In genomic region chr6:117513174-117513573, GRCh38 we compare ENCODE assay signal across 18 cellular contexts.
"Had no signal": no experiment of that assay in that cellular context is flagged by ENCODE, and none has a peak within 500 bp of the region (broad histone marks: within the 10 kb centered on the region; RNA-seq: fewer than 3 reads in every experiment).

No MANE protein-coding gene starts in this region.

- H3K27ac Mint-ChIP-seq: activated CD4-positive, alpha-beta memory T cell treated with anti-CD3 and anti-CD28 coated beads, Interleukin-2, amount 10 ng/mL, durations not matched to agents 7 days and 5 days; activated CD4-positive, alpha-beta T cell treated with anti-CD3 and anti-CD28 coated beads for 36 hours; activated CD8-positive, alpha-beta memory T cell treated with anti-CD3 and anti-CD28 coated beads, Interleukin-2, amount 10 ng/mL, durations not matched to agents 7 days and 5 days; activated naive CD8-positive, alpha-beta T cell treated with anti-CD3 and anti-CD28 coated beads, Interleukin-2, amount 10 ng/mL, durations not matched to agents 7 days and 5 days; activated T-helper 17 cell treated with anti-CD3 and anti-CD28 coated beads, Interleukin-2, amount 50 U/mL, for 72 hours; immature natural killer cell; memory B cell; natural killer cell; stimulated activated naive CD8-positive, alpha-beta T cell treated with anti-CD3 and anti-CD28 coated beads, Interleukin-15, Interleukin-2, amounts not matched to agents 100 ng/mL and 50 ng/mL, for 24 hours; T-helper 2 cell treated with Interferon-gamma antibody and Interleukin-4, amounts not matched to agents 5 μg/mL and 100 μg/mL, for 36 hours; type B pancreatic cell had no signal

- H3K9me3 Mint-ChIP-seq: activated CD4-positive, alpha-beta memory T cell treated with anti-CD3 and anti-CD28 coated beads, Interleukin-2, amount 10 ng/mL, durations not matched to agents 7 days and 5 days; activated T-helper 17 cell treated with anti-CD3 and anti-CD28 coated beads, Interleukin-2, amount 50 U/mL, for 72 hours; memory B cell; natural killer cell; stimulated activated naive CD8-positive, alpha-beta T cell treated with anti-CD3 and anti-CD28 coated beads, Interleukin-15, Interleukin-2, amounts not matched to agents 100 ng/mL and 50 ng/mL, for 24 hours; T-helper 2 cell treated with Interferon-gamma antibody and Interleukin-4, amounts not matched to agents 5 μg/mL and 100 μg/mL, for 36 hours; type B pancreatic cell had no signal

- ATAC-seq: activated CD4-positive, alpha-beta T cell treated with anti-CD3 and anti-CD28 coated beads for 36 hours; activated CD8-positive, alpha-beta memory T cell treated with anti-CD3 and anti-CD28 coated beads, Interleukin-2, amount 10 ng/mL, durations not matched to agents 7 days and 5 days; activated T-helper 17 cell treated with anti-CD3 and anti-CD28 coated beads, Interleukin-2, amount 50 U/mL, for 72 hours; body of pancreas; natural killer cell had no signal

- H3K27me3 ChIP-seq: body of pancreas, dorsolateral prefrontal cortex had no signal

- H3K4me1 Mint-ChIP-seq: activated CD4-positive, alpha-beta memory T cell treated with anti-CD3 and anti-CD28 coated beads, Interleukin-2, amount 10 ng/mL, durations not matched to agents 7 days and 5 days; activated CD4-positive, alpha-beta T cell treated with anti-CD3 and anti-CD28 coated beads for 36 hours; activated CD8-positive, alpha-beta memory T cell treated with anti-CD3 and anti-CD28 coated beads, Interleukin-2, amount 10 ng/mL, durations not matched to agents 7 days and 5 days; activated naive CD8-positive, alpha-beta T cell treated with anti-CD3 and anti-CD28 coated beads, Interleukin-2, amount 10 ng/mL, durations not matched to agents 7 days and 5 days; activated T-helper 17 cell treated with anti-CD3 and anti-CD28 coated beads, Interleukin-2, amount 50 U/mL, for 72 hours; immature natural killer cell had no signal

- H3K4me3 Mint-ChIP-seq: activated CD4-positive, alpha-beta memory T cell treated with anti-CD3 and anti-CD28 coated beads, Interleukin-2, amount 10 ng/mL, durations not matched to agents 7 days and 5 days; activated CD4-positive, alpha-beta T cell treated with anti-CD3 and anti-CD28 coated beads for 36 hours; activated CD8-positive, alpha-beta memory T cell treated with anti-CD3 and anti-CD28 coated beads, Interleukin-2, amount 10 ng/mL, durations not matched to agents 7 days and 5 days; activated naive CD8-positive, alpha-beta T cell treated with anti-CD3 and anti-CD28 coated beads, Interleukin-2, amount 10 ng/mL, durations not matched to agents 7 days and 5 days; activated T-helper 17 cell treated with anti-CD3 and anti-CD28 coated beads, Interleukin-2, amount 50 U/mL, for 72 hours; immature natural killer cell; memory B cell; natural killer cell; stimulated activated naive CD8-positive, alpha-beta T cell treated with anti-CD3 and anti-CD28 coated beads, Interleukin-15, Interleukin-2, amounts not matched to agents 100 ng/mL and 50 ng/mL, for 24 hours; T-helper 2 cell treated with Interferon-gamma antibody and Interleukin-4, amounts not matched to agents 5 μg/mL and 100 μg/mL, for 36 hours had no signal

- DNase-seq: activated CD4-positive, alpha-beta memory T cell treated with anti-CD3 and anti-CD28 coated beads, Interleukin-2, amount 10 ng/mL, durations not matched to agents 7 days and 5 days; activated CD4-positive, alpha-beta T cell treated with anti-CD3 and anti-CD28 coated beads for 36 hours; activated CD8-positive, alpha-beta memory T cell treated with anti-CD3 and anti-CD28 coated beads, Interleukin-2, amount 10 ng/mL, durations not matched to agents 7 days and 5 days; activated naive CD4-positive, alpha-beta T cell; activated naive CD8-positive, alpha-beta T cell treated with anti-CD3 and anti-CD28 coated beads, Interleukin-2, amount 10 ng/mL, durations not matched to agents 7 days and 5 days; amygdala; body of pancreas; dorsolateral prefrontal cortex; immature natural killer cell; left ventricle myocardium superior; natural killer cell; nucleus accumbens had no signal

- H3K4me3 ChIP-seq: body of pancreas, dorsolateral prefrontal cortex had no signal

- H3K36me3 Mint-ChIP-seq: activated CD8-positive, alpha-beta memory T cell treated with anti-CD3 and anti-CD28 coated beads, Interleukin-2, amount 10 ng/mL, durations not matched to agents 7 days and 5 days; memory B cell; natural killer cell had no signal

- H3K27me3 Mint-ChIP-seq: activated CD4-positive, alpha-beta memory T cell treated with anti-CD3 and anti-CD28 coated beads, Interleukin-2, amount 10 ng/mL, durations not matched to agents 7 days and 5 days; activated CD8-positive, alpha-beta memory T cell treated with anti-CD3 and anti-CD28 coated beads, Interleukin-2, amount 10 ng/mL, durations not matched to agents 7 days and 5 days; progenitor cell of endocrine pancreas; stimulated activated naive CD8-positive, alpha-beta T cell treated with anti-CD3 and anti-CD28 coated beads, Interleukin-15, Interleukin-2, amounts not matched to agents 100 ng/mL and 50 ng/mL, for 24 hours had no signal

- H3K27ac ChIP-seq: dorsolateral prefrontal cortex had no signal

- H3K9me3 ChIP-seq: body of pancreas had no signal
